ENCODE assay signal across 8 cellular contexts in the genomic region with DNA sequence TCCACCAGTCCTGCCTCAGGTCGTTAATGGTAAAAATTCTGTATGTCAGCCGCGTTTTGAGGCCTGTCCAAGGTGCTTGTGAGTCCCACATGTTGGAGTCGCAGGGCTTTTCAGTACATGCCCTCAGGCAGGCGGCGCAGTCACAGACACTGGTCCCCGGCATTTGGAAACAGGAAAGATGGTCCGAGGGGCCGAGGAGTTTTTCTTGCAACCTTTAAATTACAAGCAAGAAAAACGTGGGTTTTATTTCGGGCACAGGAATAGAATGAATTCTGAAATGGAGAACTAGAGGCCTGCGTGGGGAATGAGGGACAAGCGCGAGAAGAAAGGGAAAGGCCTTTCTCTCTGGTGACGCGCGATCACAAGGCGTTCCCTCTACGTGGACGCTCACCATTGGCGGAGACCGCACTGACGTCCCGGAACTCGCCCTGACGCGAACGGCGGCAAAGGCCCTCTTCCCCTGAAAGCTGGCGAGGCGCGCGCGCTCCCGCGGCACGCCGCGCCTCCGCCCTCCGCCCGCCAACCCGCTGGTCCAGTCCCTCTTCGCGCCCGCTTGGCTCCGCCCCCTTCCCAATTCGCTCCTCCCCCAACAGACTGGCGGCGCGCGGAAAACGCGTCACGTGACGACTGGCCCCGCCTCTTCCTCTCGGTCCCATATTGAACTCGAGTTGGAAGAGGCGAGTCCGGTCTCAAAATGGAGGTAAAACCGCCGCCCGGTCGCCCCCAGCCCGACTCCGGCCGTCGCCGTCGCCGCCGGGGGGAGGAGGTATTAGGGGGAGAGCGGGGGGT. TPM values are rescaled to one million over a fixed set of nuclear protein-coding genes. Genes with fewer than 3 reads are reported as not detected.
DNase-seq lines count a peak whose midpoint lies in the region; ATAC-seq and TF ChIP-seq lines count a peak whose summit lies in the region.

A gene (plus strand): TSS at position 689 of the 789 bp plus-strand sequence. CDS start 6 bp downstream, at position 695.

- TF ChIP-seq CTCF in GM12872 (IDR thresholded peaks at IDR 0.05; ENCODE audit: insufficient read depth, low read depth, low read length) (0 out of 3 replicates have a peak, but pooled peaks have one; percentile 14), ovary (IDR thresholded peaks at IDR 0.05) (peak in 2 of 3 donors; percentile 32 to 33), thyroid gland (IDR thresholded peaks at IDR 0.05) (peak in 1 of 6 experiments; percentile 22)

- TF ChIP-seq POLR2A in ovary (IDR thresholded peaks at IDR 0.05) (peak; percentile 95), thyroid gland (IDR thresholded peaks at IDR 0.05) (peak; percentile 78 to 97)

- peaks cover 3% of the 10 kb centered on the region for H3K4me1 ChIP-seq in ovary (ENCODE audit: insufficient read depth)
- peaks cover 35 to 41% of the 10 kb centered on the region in 2 donors for H3K4me1 ChIP-seq in thyroid gland

- 0 to 6% (median 1%) methylated on average over 65 to 74 of the region's 74 CpGs for WGBS in ovary, 3 donors
- 1% methylated on average over 50 to 57 of the region's 74 CpGs for WGBS in thyroid gland, 2 donors

- intact Hi-C loops in Right ventricle myocardium inferior (cut with DNase I) (loop anchor here (1.0 to 5.0 kb wide), 3 partner anchors 35 to 51 kb away; no protein-coding TSS in a partner anchor), ovary (cut with DNase I) (loop anchor here (1.0 to 5.0 kb wide), 6 partner anchors 45 to 1090 kb away; a partner anchor contains a TSS), thyroid gland (cut with DNase I) (loop anchor here (5.0 to 10.0 kb wide), 2 partner anchors 47 to 50 kb away; a partner anchor contains a TSS)

- DNase-seq in NCI-H1417 (lab: John Stamatoyannopoulos, UW) = peak; percentile 94 to 99 (median 99)
- DNase-seq in SW 1271 (lab: John Stamatoyannopoulos, UW) = peak; percentile 94 to 97
- DNase-seq in activated naive CD8-positive, alpha-beta T cell treated with anti-CD3 and anti-CD28 coated beads, Interleukin-2, amount 50 U/mL, for 16 hours (ENCODE audit: low read depth, low spot score) = peak; percentile 98
- DNase-seq in Right ventricle myocardium inferior (ENCODE audit: missing footprints) = peak; percentile 99
- peak; percentile 99 to 100 (median 100) for DNase-seq in ovary
- peak; percentile 99 for DNase-seq in thyroid gland

- ATAC-seq in HG02759 (IDR thresholded peaks at IDR 0.05; ENCODE audit: unreplicated experiment) = peak; percentile 88
- ATAC-seq in Right ventricle myocardium inferior = peak; percentile 96

- H3K27me3 ChIP-seq in ovary (no peaks in the 10 kb centered on the region), thyroid gland (no peaks in the 10 kb centered on the region)

- TF ChIP-seq EP300 in ovary (IDR thresholded peaks at IDR 0.05) = peak; percentile 89

- H3K9me3 ChIP-seq in ovary = no peaks in the 10 kb centered on the region
- H3K9me3 ChIP-seq in thyroid gland = no peaks in the 10 kb centered on the region

- H3K4me3 ChIP-seq in ovary (peak within 1 kb of the TSS; percentile 94), thyroid gland (replicated peaks in 1 of 3) (peak within 1 kb of the TSS; percentile 82 to 95 (median 82))

- H3K36me3 ChIP-seq in ovary (no peaks in the 10 kb centered on the region), thyroid gland (peaks cover 15 to 17% of the 10 kb centered on the region in 2 donors)

- H3K27ac ChIP-seq in ovary (peak within 1 kb of the TSS; percentile 99), thyroid gland (peak within 1 kb of the TSS; percentile 99 to 100 (median 100))

RNA-seq across cellular contexts. Expression of the gene that starts here (rescaled TPM):
- total RNA-seq in Right ventricle myocardium inferior = 66.6 TPM
- 100 to 1,000 TPM in 5 of 7 donors, 10 to 100 TPM in 2; 71.0 to 240 (median 216) TPM for total RNA-seq in ovary
- polyA plus RNA-seq in ovary = 100 to 1,000 TPM; 175 to 273 TPM
- total RNA-seq in thyroid gland = 100 to 1,000 TPM in 1 of 4 donors, 10 to 100 TPM in 3; 80.3 to 115 (median 82.3) TPM

Comparison
In these comparisons a context has a peak if more than half of its experiments do, and no peak if none do; other contexts are left out.
1. Peak in every context shown above with its lines: DNase-seq, ATAC-seq, H3K4me3 ChIP-seq and H3K27ac ChIP-seq.